In the genomic region with DNA sequence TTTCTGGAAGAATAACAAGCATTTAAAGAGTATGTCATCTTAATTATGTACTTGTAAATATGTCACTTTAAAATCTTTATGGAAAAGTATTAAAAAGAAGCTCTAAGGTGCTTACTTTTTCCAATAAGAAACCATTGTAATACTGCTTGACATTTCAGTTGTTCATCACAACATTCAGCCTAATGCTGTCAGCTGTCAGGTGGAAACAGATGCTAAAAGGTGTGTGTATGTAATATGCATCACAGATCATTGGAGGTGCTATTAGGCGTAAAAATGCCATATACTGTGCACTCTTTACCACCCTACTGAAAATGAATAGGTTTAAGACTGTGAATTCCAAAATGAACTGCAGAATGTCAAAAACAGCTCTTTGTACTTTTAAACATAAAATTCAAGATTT, we compare ENCODE assay signal across 18 cellular contexts. TPM values are rescaled to one million over a fixed set of nuclear protein-coding genes. Genes with fewer than 3 reads are reported as not detected.
DNase-seq lines count a peak whose midpoint lies in the region; ATAC-seq, FAIRE-seq and TF ChIP-seq lines count a peak whose summit lies in the region.
"Had no signal": no experiment of that assay in that cellular context is flagged by ENCODE, and none has a peak within 500 bp of the region (broad histone marks: within the 10 kb centered on the region; RNA-seq: fewer than 3 reads in every experiment).

No MANE protein-coding gene starts in this region.

- no peak for TF ChIP-seq POLR2A in GM12892 (IDR thresholded peaks at IDR 0.05; ENCODE audit: low read depth, low read length)

- DNase-seq in GM12892 (ENCODE audit: insufficient read length) = no peak
- peak; percentile 79 for DNase-seq in NCI-H2171 treated with DMSO at 0.1 percent for 48 hours (lab: John Stamatoyannopoulos, UW)
- DNase-seq in caudate nucleus (lab: John Stamatoyannopoulos, UW) = peak in 1 of 61 donors; percentile 7
- DNase-seq in Right ventricle myocardium superior = no peak
- DNase-seq in activated T-cell treated with anti-CD3 and anti-CD28 coated beads, Interleukin-2, amount 50 U/mL, for 1 hour = no peak
- DNase-seq: C1 segment of cervical spinal cord; Calu3; CD4-positive, alpha-beta T cell; DMS 273 treated with DMSO at 0.1 percent for 48 hours; DND-41; GDM1; HCEC 1CT; HFFc6; IMR-90; KBM-7 had no signal

- H3K27ac ChIP-seq in caudate nucleus (ENCODE audit: low read depth, low read length) = peak overlapping the region; percentile 40

- ATAC-seq in Right ventricle myocardium superior (ENCODE audit: poor library complexity) = no peak
- no peak for ATAC-seq in GM19328 (IDR thresholded peaks at IDR 0.05; ENCODE audit: unreplicated experiment)
- ATAC-seq in HG03039 (IDR thresholded peaks at IDR 0.05; ENCODE audit: unreplicated experiment) = no peak

- intact Hi-C loops in Right ventricle myocardium superior (cut with DNase I) = no loop called here

- FAIRE-seq in GM12892 (lab: Jason Lieb, UNC) = peak; percentile 74
- FAIRE-seq: A204.1 had no signal

RNA-seq across cellular contexts. Expression of a gene that starts 40.3 kb away (rescaled TPM):
- polyA plus RNA-seq in GM12892 (2012; ENCODE audit: missing spikeins) = 48.8 TPM
- total RNA-seq in Right ventricle myocardium superior = 9.5 TPM

RNA-seq across cellular contexts. Expression of a gene that starts 40.5 kb away (rescaled TPM):
- 15.8 TPM for polyA plus RNA-seq in GM12892 (2012; ENCODE audit: missing spikeins)
- total RNA-seq in Right ventricle myocardium superior = 6.5 TPM
